Comparison of ENCODE assay signal across 27 cellular contexts in the genomic region with DNA sequence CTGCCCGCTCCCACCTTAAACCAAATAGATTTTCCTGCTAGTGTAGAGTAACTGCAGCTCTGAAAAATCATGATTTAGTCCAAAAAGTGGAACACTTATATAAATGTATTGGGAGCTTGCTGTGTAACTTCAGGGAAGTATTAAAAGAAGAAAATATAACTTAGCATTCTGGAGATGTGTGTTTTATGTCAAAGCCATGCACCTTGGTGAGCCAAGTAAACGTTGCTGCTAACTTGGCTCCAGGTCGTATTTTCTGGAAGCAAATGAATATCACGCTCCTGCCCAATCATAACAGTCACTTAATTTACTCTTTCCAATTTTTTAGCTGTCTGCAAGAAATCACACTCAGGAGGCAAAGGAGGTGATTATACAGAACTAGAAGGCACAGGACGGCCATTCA.
"Had no signal": no experiment of that assay in that cellular context is flagged by ENCODE, and none has a peak within 500 bp of the region (broad histone marks: within the 10 kb centered on the region; RNA-seq: fewer than 3 reads in every experiment).

No MANE protein-coding gene starts in this region.

- H3K9me3 ChIP-seq: ovary, prostate gland, right lobe of liver, spleen, thoracic aorta, thyroid gland, tibial nerve, upper lobe of left lung, vagina had no signal

- H3K36me3 ChIP-seq: neural progenitor cell, ovary, prostate gland, thyroid gland, vagina had no signal

- ATAC-seq: naive thymus-derived CD8-positive, alpha-beta T cell; natural killer cell treated with Interleukin-12 subunit alpha and Interleukin-12 subunit beta and Interleukin-15 and Interleukin-18, amount 100 ng/mL, for 72 hours; right cardiac atrium; right lobe of liver; stimulated activated memory B cell treated with anti-CD40 and anti-IgM and Interleukin-4, amounts not matched to agents 10 μg/mL and 1 μg/mL and 100 μg/mL, for 72 hours; stimulated activated naive CD8-positive, alpha-beta T cell treated with anti-CD3 and anti-CD28 coated beads, Interleukin-15, amount 100 ng/mL, for 72 hours; stimulated activated naive CD8-positive, alpha-beta T cell treated with anti-CD3 and anti-CD28 coated beads, Interleukin-15, Interleukin-2, amounts not matched to agents 100 U/mL and 50 U/mL, for 24 hours had no signal

- H3K27ac Mint-ChIP-seq: natural killer cell treated with Interleukin-12 subunit alpha and Interleukin-12 subunit beta and Interleukin-15 and Interleukin-18, amount 100 ng/mL, for 72 hours; stimulated activated memory B cell treated with anti-CD40 and anti-IgM and Interleukin-4, amounts not matched to agents 10 μg/mL and 1 μg/mL and 100 μg/mL, for 72 hours; stimulated activated naive CD8-positive, alpha-beta T cell treated with anti-CD3 and anti-CD28 coated beads, Interleukin-15, amount 100 ng/mL, for 72 hours had no signal

- DNase-seq: naive B cell; naive thymus-derived CD8-positive, alpha-beta T cell; occipital lobe; ovary; right cardiac atrium; right lobe of liver; stimulated activated CD4-positive, alpha-beta T cell treated with anti-CD3 and anti-CD28 coated beads, Interleukin-12 subunit alpha, Interleukin-12 subunit beta, amount 100 ng/mL, for 4 hours; stimulated activated CD4-positive, alpha-beta T cell treated with anti-CD3 and anti-CD28 coated beads, Interleukin-1b, Interleukin-23, amount 100 ng/mL, for 48 hours; stimulated activated CD4-positive, alpha-beta T cell treated with anti-CD3 and anti-CD28 coated beads, Interleukin-4, amount 100 ng/mL, for 1 hour; stimulated activated CD4-positive, alpha-beta T cell treated with anti-CD3 and anti-CD28 coated beads, Interleukin-4, amount 100 ng/mL, for 4 hours; stimulated activated CD8-positive, alpha-beta memory T cell treated with anti-CD3 and anti-CD28 coated beads, Interleukin-4, amount 100 ng/mL, for 48 hours; stimulated activated naive CD4-positive, alpha-beta T cell; stimulated activated naive CD8-positive, alpha-beta T cell treated with anti-CD3 and anti-CD28 coated beads, Interleukin-15, amount 100 ng/mL, for 72 hours; stimulated activated naive CD8-positive, alpha-beta T cell treated with anti-CD3 and anti-CD28 coated beads, Interleukin-15, Interleukin-2, amounts not matched to agents 100 U/mL and 50 U/mL, for 24 hours; thyroid gland; upper lobe of left lung had no signal

- H3K9me3 Mint-ChIP-seq: naive B cell; naive thymus-derived CD8-positive, alpha-beta T cell; natural killer cell treated with Interleukin-12 subunit alpha and Interleukin-12 subunit beta and Interleukin-15 and Interleukin-18, amount 100 ng/mL, for 72 hours; neural progenitor cell; stimulated activated memory B cell treated with anti-CD40 and anti-IgM and Interleukin-4, amounts not matched to agents 10 μg/mL and 1 μg/mL and 100 μg/mL, for 72 hours; stimulated activated naive CD8-positive, alpha-beta T cell treated with anti-CD3 and anti-CD28 coated beads, Interleukin-15, amount 100 ng/mL, for 72 hours had no signal

- H3K4me3 Mint-ChIP-seq: naive B cell; naive thymus-derived CD8-positive, alpha-beta T cell; natural killer cell treated with Interleukin-12 subunit alpha and Interleukin-12 subunit beta and Interleukin-15 and Interleukin-18, amount 100 ng/mL, for 72 hours; neural progenitor cell; stimulated activated memory B cell treated with anti-CD40 and anti-IgM and Interleukin-4, amounts not matched to agents 10 μg/mL and 1 μg/mL and 100 μg/mL, for 72 hours; stimulated activated naive CD8-positive, alpha-beta T cell treated with anti-CD3 and anti-CD28 coated beads, Interleukin-15, amount 100 ng/mL, for 72 hours had no signal

- H3K9ac ChIP-seq: neural progenitor cell, parathyroid adenoma had no signal

- H3K27ac ChIP-seq: neural progenitor cell, ovary, parathyroid adenoma, prostate gland, right lobe of liver, skin epidermis, spleen, thoracic aorta, thyroid gland, tibial nerve, upper lobe of left lung, vagina had no signal

- H3K27me3 ChIP-seq: neural progenitor cell, ovary, right lobe of liver, spleen, thyroid gland, tibial nerve, upper lobe of left lung, vagina had no signal

- H3K4me3 ChIP-seq: neural progenitor cell, ovary, prostate gland, right lobe of liver, skin epidermis, smooth muscle cell, spleen, thoracic aorta, thyroid gland, tibial nerve, upper lobe of left lung, vagina had no signal

- H3K27me3 Mint-ChIP-seq: naive B cell; naive thymus-derived CD8-positive, alpha-beta T cell; natural killer cell treated with Interleukin-12 subunit alpha and Interleukin-12 subunit beta and Interleukin-15 and Interleukin-18, amount 100 ng/mL, for 72 hours; stimulated activated memory B cell treated with anti-CD40 and anti-IgM and Interleukin-4, amounts not matched to agents 10 μg/mL and 1 μg/mL and 100 μg/mL, for 72 hours; stimulated activated naive CD8-positive, alpha-beta T cell treated with anti-CD3 and anti-CD28 coated beads, Interleukin-15, amount 100 ng/mL, for 72 hours had no signal

- H3K4me1 ChIP-seq: neural progenitor cell, parathyroid adenoma, prostate gland, right lobe of liver, spleen, thyroid gland, tibial nerve, upper lobe of left lung, vagina had no signal

- H3K4me1 Mint-ChIP-seq: naive B cell; naive thymus-derived CD8-positive, alpha-beta T cell; stimulated activated memory B cell treated with anti-CD40 and anti-IgM and Interleukin-4, amounts not matched to agents 10 μg/mL and 1 μg/mL and 100 μg/mL, for 72 hours; stimulated activated naive CD8-positive, alpha-beta T cell treated with anti-CD3 and anti-CD28 coated beads, Interleukin-15, amount 100 ng/mL, for 72 hours had no signal
